Comparison of ENCODE assay signal across 2 cellular contexts in the genomic region with DNA sequence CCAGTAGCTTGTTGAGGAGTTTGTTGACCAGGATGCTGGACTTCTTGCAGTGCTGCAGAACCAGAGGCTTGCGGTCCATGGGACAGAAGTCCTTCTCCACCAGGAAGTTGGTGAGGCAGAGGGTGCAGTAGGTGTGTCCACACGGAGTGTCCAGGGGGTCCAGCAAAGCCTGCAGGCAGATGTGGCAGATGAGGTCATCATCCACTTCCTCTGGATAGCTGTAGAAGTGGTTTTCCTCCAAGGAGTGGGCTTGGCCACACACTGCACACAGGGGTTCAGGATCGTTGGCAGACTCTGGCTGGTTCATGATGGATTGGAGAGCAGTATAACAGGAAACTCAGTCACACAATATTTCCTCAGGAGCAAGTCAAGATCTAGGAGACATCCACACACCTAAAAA.
TF ChIP-seq lines count a peak whose summit lies in the region.

No MANE protein-coding gene starts in this region.

TF ChIP-seq in HEK293, 187 proteins besides CTCF, POLR2A, EP300 and RAD21 (continued from another document):
- no peak for TF ChIP-seq ZBTB17 (tag by site-specific recombination; IDR thresholded peaks at IDR 0.05)
TF ChIP-seq in HEK293: peak in this region for 2.

TF ChIP-seq in H1, 55 proteins besides CTCF, POLR2A, EP300 and RAD21 (continued from another document):
- TF ChIP-seq POU5F1 (IDR thresholded peaks at IDR 0.05; ENCODE audit: low read depth, low read length) (no peak), CBX8 (IDR thresholded peaks at IDR 0.05; ENCODE audit: borderline replicate concordance, low read depth, low read length) (no peak), CTBP2 (IDR thresholded peaks at IDR 0.05; ENCODE audit: borderline replicate concordance, insufficient read depth, insufficient read length, low read length) (no peak), MAFK (IDR thresholded peaks at IDR 0.05; ENCODE audit: low read depth, low read length) (no peak), JUND (IDR thresholded peaks at IDR 0.05; ENCODE audit: low read length) (no peak), CHD2 (IDR thresholded peaks at IDR 0.05; ENCODE audit: low read length) (no peak), BACH1 (IDR thresholded peaks at IDR 0.05; ENCODE audit: low read length) (no peak), RBBP5 (IDR thresholded peaks at IDR 0.05; ENCODE audit: borderline replicate concordance, low read depth, low read length) (no peak), EZH2 (IDR thresholded peaks at IDR 0.05; ENCODE audit: low read depth, low read length, severe bottlenecking) (no peak), TAF1 (IDR thresholded peaks at IDR 0.05; ENCODE audit: low read depth, low read length) (no peak), KDM4A (IDR thresholded peaks at IDR 0.05; ENCODE audit: low read depth, low read length, severe bottlenecking) (no peak)
- TF ChIP-seq, protein P1, sequence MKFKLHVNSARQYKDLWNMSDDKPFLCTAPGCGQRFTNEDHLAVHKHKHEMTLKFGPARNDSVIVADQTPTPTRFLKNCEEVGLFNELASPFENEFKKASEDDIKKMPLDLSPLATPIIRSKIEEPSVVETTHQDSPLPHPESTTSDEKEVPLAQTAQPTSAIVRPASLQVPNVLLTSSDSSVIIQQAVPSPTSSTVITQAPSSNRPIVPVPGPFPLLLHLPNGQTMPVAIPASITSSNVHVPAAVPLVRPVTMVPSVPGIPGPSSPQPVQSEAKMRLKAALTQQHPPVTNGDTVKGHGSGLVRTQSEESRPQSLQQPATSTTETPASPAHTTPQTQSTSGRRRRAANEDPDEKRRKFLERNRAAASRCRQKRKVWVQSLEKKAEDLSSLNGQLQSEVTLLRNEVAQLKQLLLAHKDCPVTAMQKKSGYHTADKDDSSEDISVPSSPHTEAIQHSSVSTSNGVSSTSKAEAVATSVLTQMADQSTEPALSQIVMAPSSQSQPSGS (IDR thresholded peaks at IDR 0.05; ENCODE audit: low read length), result no peak
- TF ChIP-seq, protein P2, sequence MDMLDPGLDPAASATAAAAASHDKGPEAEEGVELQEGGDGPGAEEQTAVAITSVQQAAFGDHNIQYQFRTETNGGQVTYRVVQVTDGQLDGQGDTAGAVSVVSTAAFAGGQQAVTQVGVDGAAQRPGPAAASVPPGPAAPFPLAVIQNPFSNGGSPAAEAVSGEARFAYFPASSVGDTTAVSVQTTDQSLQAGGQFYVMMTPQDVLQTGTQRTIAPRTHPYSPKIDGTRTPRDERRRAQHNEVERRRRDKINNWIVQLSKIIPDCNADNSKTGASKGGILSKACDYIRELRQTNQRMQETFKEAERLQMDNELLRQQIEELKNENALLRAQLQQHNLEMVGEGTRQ (IDR thresholded peaks at IDR 0.05; ENCODE audit: low read length), result no peak
- TF ChIP-seq, protein P3, sequence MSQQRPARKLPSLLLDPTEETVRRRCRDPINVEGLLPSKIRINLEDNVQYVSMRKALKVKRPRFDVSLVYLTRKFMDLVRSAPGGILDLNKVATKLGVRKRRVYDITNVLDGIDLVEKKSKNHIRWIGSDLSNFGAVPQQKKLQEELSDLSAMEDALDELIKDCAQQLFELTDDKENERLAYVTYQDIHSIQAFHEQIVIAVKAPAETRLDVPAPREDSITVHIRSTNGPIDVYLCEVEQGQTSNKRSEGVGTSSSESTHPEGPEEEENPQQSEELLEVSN (IDR thresholded peaks at IDR 0.05), result no peak
- TF ChIP-seq, protein P4, sequence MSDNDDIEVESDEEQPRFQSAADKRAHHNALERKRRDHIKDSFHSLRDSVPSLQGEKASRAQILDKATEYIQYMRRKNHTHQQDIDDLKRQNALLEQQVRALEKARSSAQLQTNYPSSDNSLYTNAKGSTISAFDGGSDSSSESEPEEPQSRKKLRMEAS (IDR thresholded peaks at IDR 0.05), result no peak
